Comparison of ENCODE assay signal across 20 cellular contexts in the genomic region with DNA sequence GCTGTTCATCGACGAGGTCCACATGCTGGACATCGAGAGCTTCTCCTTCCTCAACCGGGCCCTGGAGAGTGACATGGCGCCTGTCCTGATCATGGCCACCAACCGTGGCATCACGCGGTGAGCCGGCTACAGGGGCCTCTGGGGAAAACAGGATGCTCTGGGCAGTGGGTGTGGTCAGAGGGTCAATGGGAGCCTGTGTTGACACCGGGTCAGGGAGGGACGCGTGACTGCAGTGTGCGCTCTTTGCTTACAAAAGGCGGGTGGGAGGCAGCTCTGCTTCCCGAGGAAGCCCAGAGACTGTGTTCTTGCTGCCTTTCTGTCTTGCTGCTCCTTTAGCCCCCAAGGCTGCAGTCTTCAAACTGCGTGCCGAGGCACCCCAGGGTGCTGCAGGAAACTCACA. TPM values are rescaled to one million over a fixed set of nuclear protein-coding genes. Genes with fewer than 3 reads are reported as not detected.
DNase-seq lines count a peak whose midpoint lies in the region; ATAC-seq and TF ChIP-seq lines count a peak whose summit lies in the region.
"Had no signal": no experiment of that assay in that cellular context is flagged by ENCODE, and none has a peak within 500 bp of the region (broad histone marks: within the 10 kb centered on the region; RNA-seq: fewer than 3 reads in every experiment).

No MANE protein-coding gene starts in this region.

- H3K18ac ChIP-seq in trophoblast cell (ENCODE audit: low read length), result no peak overlapping the region

- CTCF ChIA-PET in RWPE1 (lab: Yijun Ruan, JAX), result interaction anchor here (2.5 kb wide), 1 partner anchor 11 kb away, joined by 10 read pairs; no protein-coding TSS in a partner anchor

- TF ChIP-seq POLR2A in ovary (IDR thresholded peaks at IDR 0.05), result no peak

- no peak for TF ChIP-seq EP300 in ovary (IDR thresholded peaks at IDR 0.05)

- H3K27ac ChIP-seq in RWPE1 (peak overlapping the region; percentile 32; the same call in 1 of the 2 replicates), trophoblast cell (ENCODE audit: low read depth, low read length) (no peak overlapping the region), ovary (no peak overlapping the region)

- no peak overlapping the region for H4K12ac ChIP-seq in trophoblast cell (ENCODE audit: low read depth, low read length)

- no peak overlapping the region for H2AFZ ChIP-seq in trophoblast cell (ENCODE audit: insufficient read depth, low read length, poor library complexity)
- H2AFZ ChIP-seq: GM23338 had no signal

- peak overlapping the region; percentile 42 for H4K91ac ChIP-seq in trophoblast cell (ENCODE audit: low read depth, low read length)

- H3K4me3 ChIP-seq in trophoblast cell (ENCODE audit: low read depth, low read length) (no peak overlapping the region), ovary (no peak overlapping the region)
- H3K4me3 ChIP-seq: GM23338, HAP-1 had no signal

- H3K36me3 ChIP-seq in trophoblast cell (ENCODE audit: control insufficient read depth in 1 of 2, insufficient read depth in 2 of 2, low read length in 2 of 2), result peaks cover 61 to 68% of the 10 kb centered on the region in 2 experiments
- no peaks in the 10 kb centered on the region for H3K36me3 ChIP-seq in ovary

- POLR2A ChIA-PET in RWPE1 (lab: Yijun Ruan, JAX; ENCODE audit: low non-redundant PET), result no interaction called here

- intact Hi-C loops in ovary (cut with DNase I), result no loop called here

- no peak overlapping the region for H3K23ac ChIP-seq in trophoblast cell (ENCODE audit: low read length)

- no peak overlapping the region for H3K9ac ChIP-seq in trophoblast cell (ENCODE audit: low read length)

- H3K27me3 ChIP-seq in trophoblast cell (ENCODE audit: insufficient read depth, low read length) (no peaks in the 10 kb centered on the region), ovary (no peaks in the 10 kb centered on the region)

- H4K8ac ChIP-seq in trophoblast cell (ENCODE audit: low read depth, low read length), result no peak overlapping the region

- ATAC-seq in GM21381 (IDR thresholded peaks at IDR 0.05; ENCODE audit: unreplicated experiment), result no peak
- ATAC-seq: GM23338 had no signal

- TF ChIP-seq CTCF in RWPE1 (conservative IDR thresholded peaks at IDR 0.05; ENCODE audit: low read depth) (no peak), ovary (IDR thresholded peaks at IDR 0.05) (no peak)

- H3K4me1 ChIP-seq in trophoblast cell (ENCODE audit: control insufficient read depth in 1 of 2, insufficient read depth in 2 of 2, low read length in 2 of 2) (no peaks in the 10 kb centered on the region), ovary (ENCODE audit: insufficient read depth) (no peaks in the 10 kb centered on the region)
- H3K4me1 ChIP-seq: Caco-2, HAP-1 had no signal

- H3K14ac ChIP-seq in trophoblast cell (ENCODE audit: low read length), result no peak overlapping the region

- no peaks in the 10 kb centered on the region for H3K79me2 ChIP-seq in trophoblast cell (ENCODE audit: control insufficient read depth, insufficient read depth, low read length, poor library complexity)

- no peak overlapping the region for H3K4ac ChIP-seq in trophoblast cell (ENCODE audit: low read depth, low read length)

- no peak overlapping the region for H2AK5ac ChIP-seq in trophoblast cell (ENCODE audit: low read length)

- H3K9me3 ChIP-seq in trophoblast cell (ENCODE audit: insufficient read depth, low read depth, low read length), result peaks cover 3% of the 10 kb centered on the region
- H3K9me3 ChIP-seq in ovary, result no peaks in the 10 kb centered on the region
- H3K9me3 ChIP-seq: Caco-2, HAP-1 had no signal

- H2BK5ac ChIP-seq in trophoblast cell (ENCODE audit: low read depth, low read length, poor library complexity), result no peak overlapping the region

- peaks cover 8% of the 10 kb centered on the region for H3K79me1 ChIP-seq in trophoblast cell (ENCODE audit: low read length)

- no peak overlapping the region for H2BK120ac ChIP-seq in trophoblast cell (ENCODE audit: insufficient read depth, low read length, poor library complexity)

- no peak overlapping the region for H3K4me2 ChIP-seq in trophoblast cell (ENCODE audit: low read length)
- H3K4me2 ChIP-seq: GM23338 had no signal

- H2BK12ac ChIP-seq in trophoblast cell (ENCODE audit: low read length), result no peak overlapping the region

- DNase-seq in RWPE1 (ENCODE audit: low spot score), result no peak
- DNase-seq in epidermal melanocyte (ENCODE audit: insufficient read length, low spot score), result peak; percentile 40
- no peak for DNase-seq in trophoblast cell
- DNase-seq in DMS 273 (lab: John Stamatoyannopoulos, UW; ENCODE audit: unreplicated experiment), result no peak
- DNase-seq in ovary, result no peak
- DNase-seq: C1 segment of cervical spinal cord; Caco-2; CD4-positive, alpha-beta memory T cell; DMS 273 treated with DMSO at 0.1 percent for 48 hours; DMS79; EL; GF-D8; HFFc6 had no signal

- no CpG with 5 or more reads among the region's 17 CpGs for WGBS in trophoblast cell (ENCODE audit: extremely low coverage, insufficient coverage, insufficient read length)
- 83 to 94% (median 83%) methylated on average over 17 of the region's 17 CpGs for WGBS in ovary, 3 donors

RNA-seq across cellular contexts. Expression of gene LHB, which starts 5.7 kb away (rescaled TPM):
- polyA plus RNA-seq in trophoblast cell (2013), result 1.6 and 1.7 TPM in 2 replicates
- total RNA-seq in ovary, result not detected
- not detected for polyA plus RNA-seq in ovary
- total RNA-seq: A172; A673; CD4-positive, alpha-beta memory T cell; GM23338; H4 had no signal
- polyA plus RNA-seq: BJ had no signal

RNA-seq across cellular contexts. Expression of gene CGB3, which starts 12.9 kb away (rescaled TPM):
- 132 and 135 TPM in 2 replicates for polyA plus RNA-seq in trophoblast cell (2013)
- not detected for total RNA-seq in ovary
- polyA plus RNA-seq in ovary, result not detected
- total RNA-seq: A673; Caco-2; CD4-positive, alpha-beta memory T cell; GM23338; H4; HFFc6 had no signal
- polyA plus RNA-seq: BJ; CD4-positive, alpha-beta memory T cell; GM23338 had no signal

RNA-seq across cellular contexts. Expression of gene RUVBL2, which starts 17.5 kb away (rescaled TPM):
- polyA plus RNA-seq in trophoblast cell (2013), result 58.0 and 58.6 TPM in 2 replicates
- 100 to 1,000 TPM in 1 of 7 donors, 10 to 100 TPM in 6; 44.8 to 101 (median 56.6) TPM for total RNA-seq in ovary
- 10 to 100 TPM; 11.4 to 53.1 TPM for polyA plus RNA-seq in ovary

RNA-seq across cellular contexts. Expression of gene GYS1, which starts 18.1 kb away (rescaled TPM):
- polyA plus RNA-seq in trophoblast cell (2013), result 64.3 and 68.6 TPM in 2 replicates
- 10 to 100 TPM; 16.3 to 33.6 (median 29.0) TPM for total RNA-seq in ovary
- polyA plus RNA-seq in ovary, result 10 to 100 TPM; 17.0 to 32.5 TPM

RNA-seq across cellular contexts. Expression of gene CGB2, which starts 20.5 kb away (rescaled TPM):
- polyA plus RNA-seq in trophoblast cell (2013), result 0.30 and 0.33 TPM in 2 replicates
- not detected for total RNA-seq in ovary
- not detected for polyA plus RNA-seq in ovary
- total RNA-seq: A172; A673; Caco-2; CD4-positive, alpha-beta memory T cell; GM23338; H4 had no signal
- polyA plus RNA-seq: BJ; CD4-positive, alpha-beta memory T cell had no signal
